1 cellular context compared by ENCODE assay signal in the genomic region with DNA sequence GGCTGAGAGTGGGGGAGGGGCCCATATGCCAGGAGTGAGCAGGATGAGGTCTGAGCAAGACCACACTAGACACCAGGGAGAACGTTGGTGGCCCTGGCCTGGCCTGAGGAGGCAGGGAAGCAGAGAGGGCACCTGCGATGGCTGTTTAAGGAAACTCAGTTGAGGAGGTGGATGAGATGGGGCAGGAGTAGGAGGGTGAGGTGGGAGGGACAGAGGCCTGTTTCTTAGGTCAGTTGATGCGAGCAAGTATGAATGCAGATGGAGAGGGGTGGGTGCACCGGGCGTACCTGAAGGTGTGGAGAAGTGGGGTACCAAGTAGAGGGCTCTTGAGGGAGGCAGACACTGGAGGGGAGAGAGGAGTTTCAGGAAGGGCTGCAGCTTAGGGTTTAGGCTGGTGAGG.
TF ChIP-seq lines count a peak whose summit lies in the region.

No MANE protein-coding gene starts in this region.

TF ChIP-seq in HEK293, 187 proteins besides CTCF, POLR2A, EP300 and RAD21 (continued from another document):
- TF ChIP-seq ZNF133 (tag by site-specific recombination; IDR thresholded peaks at IDR 0.05) (no peak), ZNF214 (tag by site-specific recombination; IDR thresholded peaks at IDR 0.05; ENCODE audit: borderline replicate concordance) (no peak)
- TF ChIP-seq, protein P1, sequence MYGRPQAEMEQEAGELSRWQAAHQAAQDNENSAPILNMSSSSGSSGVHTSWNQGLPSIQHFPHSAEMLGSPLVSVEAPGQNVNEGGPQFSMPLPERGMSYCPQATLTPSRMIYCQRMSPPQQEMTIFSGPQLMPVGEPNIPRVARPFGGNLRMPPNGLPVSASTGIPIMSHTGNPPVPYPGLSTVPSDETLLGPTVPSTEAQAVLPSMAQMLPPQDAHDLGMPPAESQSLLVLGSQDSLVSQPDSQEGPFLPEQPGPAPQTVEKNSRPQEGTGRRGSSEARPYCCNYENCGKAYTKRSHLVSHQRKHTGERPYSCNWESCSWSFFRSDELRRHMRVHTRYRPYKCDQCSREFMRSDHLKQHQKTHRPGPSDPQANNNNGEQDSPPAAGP (tag by site-specific recombination; IDR thresholded peaks at IDR 0.05) = no peak
